In genomic region chr3:195443391-195443989, GRCh38 we compare ENCODE assay signal across 8 cellular contexts. TPM values are rescaled to one million over a fixed set of nuclear protein-coding genes. Genes with fewer than 3 reads are reported as not detected.
DNase-seq lines count a peak whose midpoint lies in the region; ATAC-seq, FAIRE-seq and TF ChIP-seq lines count a peak whose summit lies in the region.

No MANE protein-coding gene starts in this region.

- H3K27ac Mint-ChIP-seq in chondrocyte (ENCODE audit: unreplicated experiment) = peak overlapping the region; percentile 90
- peak overlapping the region; percentile 66 to 94 for H3K27ac Mint-ChIP-seq in natural killer cell treated with Interleukin-12 subunit alpha and Interleukin-12 subunit beta and Interleukin-15 and Interleukin-18, amount 100 ng/mL, for 72 hours

- H3K4me1 ChIP-seq in BLaER1 treated with 17β-estradiol and CSF1 and Interleukin-3, amounts not matched to agents 10 nM and 100 nM = peaks cover 34 to 56% (median 50%) of the 10 kb centered on the region in 10 experiments

- no peaks in the 10 kb centered on the region for H3K36me3 Mint-ChIP-seq in chondrocyte (ENCODE audit: low read depth)
- no peaks in the 10 kb centered on the region for H3K36me3 Mint-ChIP-seq in natural killer cell treated with Interleukin-12 subunit alpha and Interleukin-12 subunit beta and Interleukin-15 and Interleukin-18, amount 100 ng/mL, for 72 hours

- DNase-seq in chondrocyte (ENCODE audit: low spot score) = no peak
- no peak for DNase-seq in natural killer cell treated with Interleukin-12 subunit alpha and Interleukin-12 subunit beta and Interleukin-15 and Interleukin-18, amount 100 ng/mL, for 72 hours (ENCODE audit: low spot score)
- DNase-seq in NCI-H1694 treated with DMSO at 0.1 percent for 48 hours (lab: John Stamatoyannopoulos, UW) = no peak
- DNase-seq in GM19239 (ENCODE audit: insufficient read length, low spot score) = no peak
- no peak for DNase-seq in SHP77 (lab: John Stamatoyannopoulos, UW)

- peak overlapping the region; percentile 53 to 72 (median 62); a peak in 21 of 22 replicates for H3K9ac ChIP-seq in BLaER1 treated with 17β-estradiol and CSF1 and Interleukin-3, amounts not matched to agents 10 nM and 100 nM

- H3K4me1 Mint-ChIP-seq in chondrocyte (ENCODE audit: low read depth) = peaks cover 33% of the 10 kb centered on the region
- peaks cover 21 to 37% of the 10 kb centered on the region in 2 donors for H3K4me1 Mint-ChIP-seq in natural killer cell treated with Interleukin-12 subunit alpha and Interleukin-12 subunit beta and Interleukin-15 and Interleukin-18, amount 100 ng/mL, for 72 hours (ENCODE audit: low read depth in 2 of 2)

- H3K27me3 Mint-ChIP-seq in chondrocyte (ENCODE audit: low read depth) = no peaks in the 10 kb centered on the region
- no peaks in the 10 kb centered on the region for H3K27me3 Mint-ChIP-seq in natural killer cell treated with Interleukin-12 subunit alpha and Interleukin-12 subunit beta and Interleukin-15 and Interleukin-18, amount 100 ng/mL, for 72 hours

- no peak for TF ChIP-seq CTCF in chondrocyte (IDR thresholded peaks at IDR 0.05)

- peaks cover 0 to 15% (median 0%) of the 10 kb centered on the region in 11 experiments; a peak in 3 of 22 replicates for H3K36me3 ChIP-seq in BLaER1 treated with 17β-estradiol and CSF1 and Interleukin-3, amounts not matched to agents 10 nM and 100 nM
- no peaks in the 10 kb centered on the region for H3K36me3 ChIP-seq in KOPT-K1 (ENCODE audit: insufficient read depth, low read length)

- H3K27ac ChIP-seq in BLaER1 treated with 17β-estradiol and CSF1 and Interleukin-3, amounts not matched to agents 10 nM and 100 nM = peak overlapping the region; percentile 13 to 71 (median 55); a peak in 19 of 22 replicates
- H3K27ac ChIP-seq in KOPT-K1 (ENCODE audit: low read depth, low read length, poor library complexity, severe bottlenecking) = peak overlapping the region; percentile 58

- H4K20me1 ChIP-seq in BLaER1 treated with 17β-estradiol and CSF1 and Interleukin-3, amounts not matched to agents 10 nM and 100 nM = peaks cover 32 to 41% (median 35%) of the 10 kb centered on the region in 11 experiments

- no peaks in the 10 kb centered on the region for H3K27me3 ChIP-seq in BLaER1 treated with 17β-estradiol and CSF1 and Interleukin-3, amounts not matched to agents 10 nM and 100 nM

- H3K4me3 ChIP-seq in BLaER1 treated with 17β-estradiol and CSF1 and Interleukin-3, amounts not matched to agents 10 nM and 100 nM = peak overlapping the region; percentile 36 to 63 (median 46); a peak in 16 of 20 replicates

- peak overlapping the region; percentile 70 for H3K4me3 Mint-ChIP-seq in chondrocyte (ENCODE audit: unreplicated experiment)
- H3K4me3 Mint-ChIP-seq in natural killer cell treated with Interleukin-12 subunit alpha and Interleukin-12 subunit beta and Interleukin-15 and Interleukin-18, amount 100 ng/mL, for 72 hours = peak overlapping the region; percentile 97

- no peaks in the 10 kb centered on the region for H3K9me3 Mint-ChIP-seq in chondrocyte (ENCODE audit: low read depth)
- no peaks in the 10 kb centered on the region for H3K9me3 Mint-ChIP-seq in natural killer cell treated with Interleukin-12 subunit alpha and Interleukin-12 subunit beta and Interleukin-15 and Interleukin-18, amount 100 ng/mL, for 72 hours

- FAIRE-seq in GM19239 (lab: Jason Lieb, UNC) = no peak

- H3K9me3 ChIP-seq in BLaER1 treated with 17β-estradiol and CSF1 and Interleukin-3, amounts not matched to agents 10 nM and 100 nM (replicated peaks in 1 of 11) = no peaks in the 10 kb centered on the region
- no peaks in the 10 kb centered on the region for H3K9me3 ChIP-seq in KOPT-K1 (ENCODE audit: insufficient read depth, low read length, poor library complexity, severe bottlenecking)

- no peak for ATAC-seq in natural killer cell treated with Interleukin-12 subunit alpha and Interleukin-12 subunit beta and Interleukin-15 and Interleukin-18, amount 100 ng/mL, for 72 hours
- ATAC-seq in GM21619 (IDR thresholded peaks at IDR 0.05; ENCODE audit: unreplicated experiment) = no peak

- peak overlapping the region; percentile 79 to 92 (median 87) for H3K4me2 ChIP-seq in BLaER1 treated with 17β-estradiol and CSF1 and Interleukin-3, amounts not matched to agents 10 nM and 100 nM

RNA-seq across cellular contexts. Expression of gene ACAP2, which starts 0.7 kb away (rescaled TPM):
- total RNA-seq in chondrocyte = 43.3 to 47.5 TPM (median 45.0 TPM) in 3 replicates
- 10 to 100 TPM; 48.1 to 60.0 TPM for total RNA-seq in natural killer cell treated with Interleukin-12 subunit alpha and Interleukin-12 subunit beta and Interleukin-15 and Interleukin-18, amount 100 ng/mL, for 72 hours
